Comparison of ENCODE assay signal across 24 cellular contexts in genomic region chr14:24813819-24814259, GRCh38.
A peak's percentile ranks its signal among the peaks of the same experiment; 100 is the strongest.
DNase-seq lines count a peak whose midpoint lies in the region; ATAC-seq, FAIRE-seq and TF ChIP-seq lines count a peak whose summit lies in the region.
"Had no signal": no experiment of that assay in that cellular context is flagged by ENCODE, and none has a peak within 500 bp of the region (broad histone marks: within the 10 kb centered on the region; RNA-seq: fewer than 3 reads in every experiment).

No MANE protein-coding gene starts in this region.

- H3K27me3 ChIP-seq in esophagus muscularis mucosa (no peaks in the 10 kb centered on the region), HepG2 (ENCODE audit: control insufficient read depth in 1 of 2, insufficient read depth in 2 of 2, low read length in 2 of 2) (no peaks in the 10 kb centered on the region), small intestine (ENCODE audit: control insufficient read depth in 2 of 2, insufficient read depth in 2 of 2, low read length in 2 of 2) (no peaks in the 10 kb centered on the region)
- H3K27me3 ChIP-seq: BLaER1 treated with 17β-estradiol and CSF1 and Interleukin-3, amounts not matched to agents 10 nM and 100 nM had no signal

- H3K4me1 ChIP-seq in esophagus muscularis mucosa (peaks cover 32 to 57% (median 36%) of the 10 kb centered on the region in 4 donors), HepG2 (ENCODE audit: insufficient read depth, low read length) (peaks cover 78% of the 10 kb centered on the region), small intestine (ENCODE audit: control insufficient read depth in 2 of 2, insufficient read depth in 1 of 2, low read depth in 1 of 2, low read length in 1 of 2) (peaks cover 7 to 17% of the 10 kb centered on the region in 2 donors)
- H3K4me1 ChIP-seq: BE2C; BLaER1 treated with 17β-estradiol and CSF1 and Interleukin-3, amounts not matched to agents 10 nM and 100 nM; HAP-1 had no signal

- CTCF ChIA-PET in HepG2 (lab: Yijun Ruan, JAX; ENCODE audit: low intra/inter-chr PET ratio, low total read pairs): no interaction called here

- intact Hi-C loops in esophagus muscularis mucosa (cut with DNase I): no loop called here
- intact Hi-C loops in HepG2 (cut with micrococcal nuclease; ENCODE audit: unreplicated experiment): no loop called here

- H3K27ac ChIP-seq in VCaP: peak overlapping the region; percentile 99
- no peak overlapping the region for H3K27ac ChIP-seq in esophagus muscularis mucosa (replicated peaks in 1 of 4)
- no peak overlapping the region for H3K27ac ChIP-seq in HepG2 (ENCODE audit: extremely low read length, insufficient read depth, low read length)
- peak overlapping the region; percentile 13 to 18 for H3K27ac ChIP-seq in small intestine (ENCODE audit: low read depth in 1 of 2, low read length in 1 of 2)
- H3K27ac ChIP-seq: A549; BLaER1 treated with 17β-estradiol and CSF1 and Interleukin-3, amounts not matched to agents 10 nM and 100 nM had no signal

- no peak for TF ChIP-seq RAD21 in HepG2 (CRISPR knock-in tag; IDR thresholded peaks at IDR 0.05)

- no peak for ATAC-seq in HepG2
- ATAC-seq: A549 had no signal

- 95% methylated on average over 2 of the region's 2 CpGs for WGBS in esophagus muscularis mucosa
- WGBS in HepG2 (ENCODE audit: low lambda C conversion rate): 91% methylated on average over 2 of the region's 2 CpGs
- WGBS in small intestine, 3 donors: 53 to 87% (median 59%) methylated on average over 2 of the region's 2 CpGs

- no peaks in the 10 kb centered on the region for H3K9me3 ChIP-seq in esophagus muscularis mucosa
- no peaks in the 10 kb centered on the region for H3K9me3 ChIP-seq in HepG2 (ENCODE audit: low read length)
- no peaks in the 10 kb centered on the region for H3K9me3 ChIP-seq in small intestine (ENCODE audit: control insufficient read depth, low read depth)
- H3K9me3 ChIP-seq: A549; BE2C; BLaER1 treated with 17β-estradiol and CSF1 and Interleukin-3, amounts not matched to agents 10 nM and 100 nM; HAP-1 had no signal

- DNase-seq in esophagus muscularis mucosa (ENCODE audit: extremely low spot score) (peak; percentile 72), HepG2 (ENCODE audit: low spot score) (peak; percentile 76), small intestine (peak; percentile 72), T-helper 2 cell (no peak), COLO668 (lab: John Stamatoyannopoulos, UW; ENCODE audit: unreplicated experiment) (no peak), epidermal melanocyte (ENCODE audit: insufficient read length, low spot score) (no peak)
- DNase-seq: 8988T; ACHN; AML-193; BE2C; CD4-positive, alpha-beta T cell; CD8-positive, alpha-beta memory T cell; COR-L47; DMS153; DND-41; GOT3; HFFc6 had no signal

- POLR2A ChIA-PET in HepG2 (lab: Yijun Ruan, JAX): interaction anchor here (0.7 to 10.7 kb wide), 3 partner anchors 25 to 232 kb away, joined by 3 to 380 read pairs (median 6); no protein-coding TSS in a partner anchor

- FAIRE-seq in HepG2 (lab: Jason Lieb, UNC) (no peak), small intestine (lab: Jason Lieb, UNC) (no peak)
- FAIRE-seq: A549, G401.6, GM12892, H54 had no signal

- TF ChIP-seq POLR2A in esophagus muscularis mucosa (IDR thresholded peaks at IDR 0.05; ENCODE audit: low read depth) (no peak), HepG2 (IDR thresholded peaks at IDR 0.05; ENCODE audit: insufficient read depth in 1 of 2, low read depth in 2 of 2, low read length in 2 of 2) (no peak)

- H3K36me3 ChIP-seq in esophagus muscularis mucosa (peaks cover 0 to 10% (median 1%) of the 10 kb centered on the region in 4 donors), HepG2 (replicated peaks in 1 of 2; ENCODE audit: control insufficient read depth in 1 of 2, insufficient read depth in 2 of 2, low read length in 2 of 2) (no peaks in the 10 kb centered on the region), small intestine (ENCODE audit: control insufficient read depth in 2 of 2, insufficient read depth in 2 of 2, low read length in 2 of 2) (no peaks in the 10 kb centered on the region)
- H3K36me3 ChIP-seq: BE2C; BLaER1 treated with 17β-estradiol and CSF1 and Interleukin-3, amounts not matched to agents 10 nM and 100 nM; HAP-1 had no signal

- H4K20me1 ChIP-seq in HepG2 (ENCODE audit: insufficient read depth, low read length): no peaks in the 10 kb centered on the region
- H4K20me1 ChIP-seq: BLaER1 treated with 17β-estradiol and CSF1 and Interleukin-3, amounts not matched to agents 10 nM and 100 nM had no signal

- TF ChIP-seq EP300 in esophagus muscularis mucosa (IDR thresholded peaks at IDR 0.05): no peak
- peak in 1 of 2 experiments; percentile 58; a peak in 1 of 4 replicates for TF ChIP-seq EP300 in HepG2 (IDR thresholded peaks at IDR 0.05; ENCODE audit: low read depth in 2 of 2, low read length in 2 of 2)
- no peak for TF ChIP-seq EP300 in HepG2 (CRISPR knock-in tag; IDR thresholded peaks at IDR 0.05; ENCODE audit: borderline replicate concordance)

- in situ Hi-C loops in HepG2 (cut with HindIII; ENCODE audit: extremely low pct_ligation_motif_present, low pct_unique_long_range_greater_than_20kb): no loop called here

- H3K4me3 ChIP-seq in esophagus muscularis mucosa (no peak overlapping the region), HepG2 (replicated peaks in 1 of 3; ENCODE audit: insufficient read depth in 1 of 3, low read depth in 2 of 3, low read length in 3 of 3) (no peak overlapping the region), small intestine (ENCODE audit: low read depth in 1 of 2, low read length in 2 of 2) (no peak overlapping the region)
- H3K4me3 ChIP-seq: A549; BLaER1 treated with 17β-estradiol and CSF1 and Interleukin-3, amounts not matched to agents 10 nM and 100 nM; HAP-1 had no signal

- H3K79me2 ChIP-seq in HepG2 (ENCODE audit: insufficient read depth, low read length): no peaks in the 10 kb centered on the region

- peak overlapping the region; percentile 19; the same call in 1 of the 2 replicates for H3K4me2 ChIP-seq in HepG2 (ENCODE audit: low read depth, low read length)
- H3K4me2 ChIP-seq: A549; BLaER1 treated with 17β-estradiol and CSF1 and Interleukin-3, amounts not matched to agents 10 nM and 100 nM had no signal

- TF ChIP-seq CTCF in VCaP (conservative IDR thresholded peaks at IDR 0.05) (no peak), esophagus muscularis mucosa (IDR thresholded peaks at IDR 0.05) (no peak), HepG2 (CRISPR knock-in tag; IDR thresholded peaks at IDR 0.05) (no peak)

- no TSS peak for BruUV-seq in HepG2 (replicated peaks; lab: Mats Ljungman, UMichigan)

- no peak overlapping the region for H3K9ac ChIP-seq in HepG2 (ENCODE audit: insufficient read depth, low read depth, low read length)
- H3K9ac ChIP-seq: BLaER1 treated with 17β-estradiol and CSF1 and Interleukin-3, amounts not matched to agents 10 nM and 100 nM had no signal

- H2AFZ ChIP-seq in HepG2 (ENCODE audit: low read length): no peak overlapping the region

TF ChIP-seq in HepG2, 621 proteins besides CTCF, POLR2A, EP300 and RAD21 (continues in another document):
- 0 out of 2 replicates have a peak, but pooled peaks have one; percentile 16 for TF ChIP-seq HDAC1 (CRISPR knock-in tag; IDR thresholded peaks at IDR 0.05)
- TF ChIP-seq ZBTB39 (CRISPR knock-in tag; IDR thresholded peaks at IDR 0.05): no peak
- no peak for TF ChIP-seq KDM1A (CRISPR knock-in tag; IDR thresholded peaks at IDR 0.05)
- TF ChIP-seq NCOA1 (CRISPR knock-in tag; IDR thresholded peaks at IDR 0.05): no peak
- no peak for TF ChIP-seq AGO1 (IDR thresholded peaks at IDR 0.05; ENCODE audit: low read depth, low read length, poor library complexity, severe bottlenecking)
- TF ChIP-seq, protein P1, sequence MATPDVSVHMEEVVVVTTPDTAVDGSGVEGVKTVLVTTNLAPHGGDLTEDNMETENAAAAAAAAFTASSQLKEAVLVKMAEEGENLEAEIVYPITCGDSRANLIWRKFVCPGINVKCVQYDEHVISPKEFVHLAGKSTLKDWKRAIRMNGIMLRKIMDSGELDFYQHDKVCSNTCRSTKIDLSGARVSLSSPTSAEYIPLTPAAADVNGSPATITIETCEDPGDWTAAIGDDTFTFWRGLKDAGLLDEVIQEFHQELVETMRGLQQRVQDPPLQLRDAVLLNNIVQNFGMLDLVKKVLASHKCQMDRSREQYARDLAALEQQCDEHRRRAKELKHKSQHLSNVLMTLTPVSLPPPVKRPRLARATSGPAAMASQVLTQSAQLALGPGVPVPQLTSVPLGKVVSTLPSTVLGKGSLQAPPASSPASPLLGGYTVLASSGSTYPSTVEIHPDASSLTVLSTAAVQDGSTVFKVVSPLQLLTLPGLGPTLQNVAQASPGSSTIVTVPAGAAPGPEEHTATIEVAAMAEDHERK (CRISPR knock-in tag; IDR thresholded peaks at IDR 0.05; ENCODE audit: low read depth): no peak

Comparison
In these comparisons a context has a peak if more than half of its experiments do, and no peak if none do; other contexts are left out.
1. H3K27ac ChIP-seq: peak in VCaP (single experiment) and small intestine (2 of 2); none in esophagus muscularis mucosa (0 of 4) and HepG2 (single experiment).
2. DNase-seq: peak in esophagus muscularis mucosa (single experiment), HepG2 (single experiment) and small intestine (single experiment); none in T-helper 2 cell (0 of 5), COLO668 (single experiment) and epidermal melanocyte (single experiment).